In genomic region chr16:66953462-66954096, GRCh38 we compare ENCODE assay signal across 16 cellular contexts. TPM values are rescaled to one million over a fixed set of nuclear protein-coding genes. Genes with fewer than 3 reads are reported as not detected.
DNase-seq lines count a peak whose midpoint lies in the region; ATAC-seq, FAIRE-seq and TF ChIP-seq lines count a peak whose summit lies in the region.
"Had no signal": no experiment of that assay in that cellular context is flagged by ENCODE, and none has a peak within 500 bp of the region (broad histone marks: within the 10 kb centered on the region; RNA-seq: fewer than 3 reads in every experiment).

No MANE protein-coding gene starts in this region.

- H3K4me2 ChIP-seq in keratinocyte (ENCODE audit: control insufficient read depth, extremely low read depth, insufficient read depth, low read depth, low read length), result no peak overlapping the region

- no peaks in the 10 kb centered on the region for H3K79me2 ChIP-seq in keratinocyte (ENCODE audit: control insufficient read depth, insufficient read depth, low read length)

- H3K9ac ChIP-seq in keratinocyte (ENCODE audit: control insufficient read depth, extremely low read depth, insufficient read depth, low read length), result no peak overlapping the region

- intact Hi-C loops in Right ventricle myocardium superior (cut with DNase I) (no loop called here), left cardiac atrium (cut with DNase I) (no loop called here)

- H3K36me3 ChIP-seq in keratinocyte (ENCODE audit: control insufficient read depth in 2 of 2, extremely low read depth in 1 of 2, insufficient read depth in 2 of 2, low read length in 2 of 2), result no peaks in the 10 kb centered on the region

- H3K4me3 ChIP-seq in keratinocyte (ENCODE audit: control insufficient read depth in 2 of 3, extremely low read depth in 1 of 3, insufficient read depth in 2 of 3, low read depth in 1 of 3, low read length in 3 of 3), result no peak overlapping the region

- dilution Hi-C loops in keratinocyte (cut with MboI; ENCODE audit: extremely low pct_ligation_motif_present, low sequenced_read_pairs), result no loop called here

- no peak for DNase-seq in Right ventricle myocardium superior
- DNase-seq in left cardiac atrium, result no peak
- no peak for DNase-seq in keratinocyte (ENCODE audit: low read depth, low spot score)
- no peak for DNase-seq in type B pancreatic cell (ENCODE audit: extremely low spot score, unreplicated experiment)
- no peak for DNase-seq in activated CD4-positive, alpha-beta T cell treated with anti-CD3 and anti-CD28 coated beads for 48 hours

- H3K4me3 Mint-ChIP-seq in type B pancreatic cell, result no peak overlapping the region
- H3K4me3 Mint-ChIP-seq: activated CD4-positive, alpha-beta T cell treated with anti-CD3 and anti-CD28 coated beads, Interleukin-2, amount 10 ng/mL, durations not matched to agents 7 days and 5 days; central memory CD8-positive, alpha-beta T cell; naive B cell had no signal

- H3K27me3 Mint-ChIP-seq in type B pancreatic cell, result peaks cover 37% of the 10 kb centered on the region

- no peaks in the 10 kb centered on the region for H4K20me1 ChIP-seq in keratinocyte (ENCODE audit: control insufficient read depth, extremely low read depth, insufficient read depth, low read length)

- TF ChIP-seq CTCF in keratinocyte (optimal IDR thresholded peaks at IDR 0.05 in 1 of 3, IDR thresholded peaks at IDR 0.05 in 1 of 3, conservative IDR thresholded peaks at IDR 0.05 in 1 of 3; ENCODE audit: extremely low read depth in 1 of 3, insufficient read depth in 2 of 3, low read length in 3 of 3) (no peak), type B pancreatic cell (conservative IDR thresholded peaks at IDR 0.05) (no peak)

- no peaks in the 10 kb centered on the region for H3K36me3 Mint-ChIP-seq in type B pancreatic cell

- H2AFZ ChIP-seq in keratinocyte (ENCODE audit: control insufficient read depth, low read length), result peak overlapping the region; percentile 26

- H3K27me3 ChIP-seq in keratinocyte (ENCODE audit: control insufficient read depth, extremely low read depth, insufficient read depth, low read length), result no peaks in the 10 kb centered on the region

- H3K9me3 ChIP-seq in keratinocyte (ENCODE audit: control insufficient read depth, low read depth, low read length), result no peaks in the 10 kb centered on the region

- ATAC-seq in Right ventricle myocardium superior (ENCODE audit: poor library complexity) (peak; percentile 10), left cardiac atrium (no peak), SK-N-SH treated with all-trans-retinoic acid at 6 μM for 48 hours (peak; percentile 34), HG03571 (IDR thresholded peaks at IDR 0.05; ENCODE audit: unreplicated experiment) (no peak), GM19467 (IDR thresholded peaks at IDR 0.05; ENCODE audit: unreplicated experiment) (no peak)

- no peak for FAIRE-seq in keratinocyte (lab: Jason Lieb, UNC)
- FAIRE-seq: urothelium cell line had no signal

- no peak overlapping the region for H3K27ac ChIP-seq in keratinocyte (ENCODE audit: control insufficient read depth, insufficient read depth, low read length)

- H3K9me1 ChIP-seq in keratinocyte (ENCODE audit: control insufficient read depth, extremely low read depth, insufficient read depth, low read length), result no peaks in the 10 kb centered on the region

- peak overlapping the region; percentile 2 for H3K27ac Mint-ChIP-seq in type B pancreatic cell
- H3K27ac Mint-ChIP-seq: activated CD4-positive, alpha-beta T cell treated with anti-CD3 and anti-CD28 coated beads, Interleukin-2, amount 10 ng/mL, durations not matched to agents 7 days and 5 days; naive B cell; progenitor cell of endocrine pancreas had no signal

- H3K4me1 ChIP-seq in keratinocyte (ENCODE audit: control insufficient read depth, extremely low read depth, insufficient read depth, low read length), result peaks cover 16% of the 10 kb centered on the region

- peaks cover 5% of the 10 kb centered on the region for H3K9me3 Mint-ChIP-seq in type B pancreatic cell
- H3K9me3 Mint-ChIP-seq: central memory CD8-positive, alpha-beta T cell had no signal

- H3K4me1 Mint-ChIP-seq in type B pancreatic cell (ENCODE audit: unreplicated experiment), result peaks cover 6% of the 10 kb centered on the region

TF ChIP-seq in SK-N-SH treated with all-trans-retinoic acid at 6 μM for 48 hours, 23 proteins besides CTCF, POLR2A, EP300 and RAD21 (continues in another document):
- no peak for TF ChIP-seq CSDC2 (CRISPR knock-in tag; IDR thresholded peaks at IDR 0.05)
- no peak for TF ChIP-seq BACH2 (CRISPR knock-in tag; IDR thresholded peaks at IDR 0.05; ENCODE audit: borderline replicate concordance)

RNA-seq across cellular contexts. Expression of gene CES3, which starts 7.5 kb away (rescaled TPM):
- total RNA-seq in Right ventricle myocardium superior (2.0 TPM), left cardiac atrium (1 to 10 TPM in 1 of 2 donors, under 1 TPM in 1; 0.63 to 1.4 TPM), type B pancreatic cell (ENCODE audit: low replicate concordance) (0.48 and 1.1 TPM in 2 replicates)
- 0.63 to 2.7 TPM (median 1.5 TPM) in 3 replicates for polyA plus RNA-seq in keratinocyte
- polyA plus RNA-seq in keratinocyte (2011; ENCODE audit: low read depth), result 1.8 TPM
- 0.28 and 0.45 TPM in 2 replicates for polyA plus RNA-seq in keratinocyte (2011; cell fraction: cytosol; rRNA removed)
- 7.4 and 8.5 TPM in 2 replicates for polyA plus RNA-seq in keratinocyte (2011; cell fraction: nucleus; rRNA removed)
- polyA plus RNA-seq in keratinocyte (2012; ENCODE audit: low replicate concordance), result 0.57 and 2.9 TPM in 2 replicates
- polyA minus RNA-seq in keratinocyte, result 0.32 to 2.0 TPM (median 1.6 TPM) in 3 replicates
- not detected for polyA minus RNA-seq in keratinocyte (2011; cell fraction: cytosol; rRNA and poly(A)+ RNA removed)
- polyA minus RNA-seq in keratinocyte (2011; cell fraction: nucleus; rRNA and poly(A)+ RNA removed), result 2.8 and 3.7 TPM in 2 replicates
- total RNA-seq: fibroblast of villous mesenchyme had no signal

RNA-seq across cellular contexts. Expression of gene CES2, which starts 18.3 kb away (rescaled TPM):
- total RNA-seq in Right ventricle myocardium superior (114 TPM), left cardiac atrium (10 to 100 TPM; 27.6 to 48.0 TPM), type B pancreatic cell (ENCODE audit: low replicate concordance) (44.9 and 54.1 TPM in 2 replicates)
- polyA plus RNA-seq in keratinocyte, result 37.5 to 93.4 TPM (median 41.6 TPM) in 3 replicates
- 52.3 TPM for polyA plus RNA-seq in keratinocyte (2011; ENCODE audit: low read depth)
- polyA plus RNA-seq in keratinocyte (2011; cell fraction: cytosol; rRNA removed), result 25.3 and 38.7 TPM in 2 replicates
- polyA plus RNA-seq in keratinocyte (2011; cell fraction: nucleus; rRNA removed), result 87.7 and 87.8 TPM in 2 replicates
- 35.9 and 108 TPM in 2 replicates for polyA plus RNA-seq in keratinocyte (2012; ENCODE audit: low replicate concordance)
- polyA minus RNA-seq in keratinocyte, result 40.6 to 65.9 TPM (median 45.8 TPM) in 3 replicates
- polyA minus RNA-seq in keratinocyte (2011; cell fraction: cytosol; rRNA and poly(A)+ RNA removed), result 83.6 TPM
- 65.7 and 100 TPM in 2 replicates for polyA minus RNA-seq in keratinocyte (2011; cell fraction: nucleus; rRNA and poly(A)+ RNA removed)

RNA-seq across cellular contexts. Expression of gene CIAO2B, which starts 19.4 kb away (rescaled TPM):
- 103 TPM for total RNA-seq in Right ventricle myocardium superior
- total RNA-seq in left cardiac atrium, result 100 to 1,000 TPM in 1 of 2 donors, 10 to 100 TPM in 1; 92.7 to 120 TPM
- polyA plus RNA-seq in keratinocyte, result 99.6 to 149 TPM (median 105 TPM) in 3 replicates
- polyA plus RNA-seq in keratinocyte (2011; ENCODE audit: low read depth), result 42.6 TPM
- polyA plus RNA-seq in keratinocyte (2011; cell fraction: cytosol; rRNA removed), result 79.5 and 85.2 TPM in 2 replicates
- 47.0 and 59.8 TPM in 2 replicates for polyA plus RNA-seq in keratinocyte (2011; cell fraction: nucleus; rRNA removed)
- 126 and 200 TPM in 2 replicates for polyA plus RNA-seq in keratinocyte (2012; ENCODE audit: low replicate concordance)
- polyA minus RNA-seq in keratinocyte, result 117 to 140 TPM (median 117 TPM) in 3 replicates
- 115 TPM for polyA minus RNA-seq in keratinocyte (2011; cell fraction: cytosol; rRNA and poly(A)+ RNA removed)
- polyA minus RNA-seq in keratinocyte (2011; cell fraction: nucleus; rRNA and poly(A)+ RNA removed), result 10.9 and 17.1 TPM in 2 replicates
- total RNA-seq in type B pancreatic cell (ENCODE audit: low replicate concordance), result 71.3 and 74.2 TPM in 2 replicates

RNA-seq across cellular contexts. Expression of gene RRAD, which starts 28.2 kb away (rescaled TPM):
- total RNA-seq in Right ventricle myocardium superior (95.4 TPM), left cardiac atrium (100 to 1,000 TPM in 1 of 2 donors, 10 to 100 TPM in 1; 58.3 to 325 TPM), type B pancreatic cell (ENCODE audit: low replicate concordance) (1.3 and 2.5 TPM in 2 replicates)
- 0.67 to 12.8 TPM (median 2.7 TPM) in 3 replicates for polyA plus RNA-seq in keratinocyte
- 68.6 TPM for polyA plus RNA-seq in keratinocyte (2011; ENCODE audit: low read depth)
- polyA plus RNA-seq in keratinocyte (2011; cell fraction: cytosol; rRNA removed), result 1.8 and 2.3 TPM in 2 replicates
- 3.3 and 5.0 TPM in 2 replicates for polyA plus RNA-seq in keratinocyte (2011; cell fraction: nucleus; rRNA removed)
- polyA plus RNA-seq in keratinocyte (2012; ENCODE audit: low replicate concordance), result 1.3 and 29.5 TPM in 2 replicates
- 0.33 to 4.6 TPM (median 1.2 TPM) in 3 replicates for polyA minus RNA-seq in keratinocyte
- polyA minus RNA-seq in keratinocyte (2011; cell fraction: cytosol; rRNA and poly(A)+ RNA removed), result 3.8 TPM
- 3.2 and 5.4 TPM in 2 replicates for polyA minus RNA-seq in keratinocyte (2011; cell fraction: nucleus; rRNA and poly(A)+ RNA removed)
- total RNA-seq: G401, H1 had no signal

RNA-seq across cellular contexts. Expression of gene CES4A, which starts 34.8 kb away (rescaled TPM):
- total RNA-seq in Right ventricle myocardium superior (6.2 TPM), left cardiac atrium (1 to 10 TPM; 5.2 to 8.5 TPM), type B pancreatic cell (ENCODE audit: low replicate concordance) (11.5 and 13.9 TPM in 2 replicates)
- 5.1 to 12.8 TPM (median 6.6 TPM) in 3 replicates for polyA plus RNA-seq in keratinocyte
- polyA plus RNA-seq in keratinocyte (2011; ENCODE audit: low read depth), result 3.3 TPM
- 3.6 and 3.9 TPM in 2 replicates for polyA plus RNA-seq in keratinocyte (2011; cell fraction: cytosol; rRNA removed)
- 48.3 and 56.6 TPM in 2 replicates for polyA plus RNA-seq in keratinocyte (2011; cell fraction: nucleus; rRNA removed)
- 2.9 and 6.8 TPM in 2 replicates for polyA plus RNA-seq in keratinocyte (2012; ENCODE audit: low replicate concordance)
- polyA minus RNA-seq in keratinocyte, result 5.0 to 6.8 TPM (median 5.4 TPM) in 3 replicates
- not detected for polyA minus RNA-seq in keratinocyte (2011; cell fraction: cytosol; rRNA and poly(A)+ RNA removed)
- polyA minus RNA-seq in keratinocyte (2011; cell fraction: nucleus; rRNA and poly(A)+ RNA removed), result 2.8 and 4.2 TPM in 2 replicates

Comparison
In these comparisons a context has a peak if more than half of its experiments do, and no peak if none do; other contexts are left out.
1. ATAC-seq: peak in Right ventricle myocardium superior (single experiment) and SK-N-SH treated with all-trans-retinoic acid at 6 μM for 48 hours (single experiment); none in left cardiac atrium (0 of 2), HG03571 (single experiment) and GM19467 (single experiment).